Comparison of ENCODE assay signal across 8 cellular contexts in the genomic region with DNA sequence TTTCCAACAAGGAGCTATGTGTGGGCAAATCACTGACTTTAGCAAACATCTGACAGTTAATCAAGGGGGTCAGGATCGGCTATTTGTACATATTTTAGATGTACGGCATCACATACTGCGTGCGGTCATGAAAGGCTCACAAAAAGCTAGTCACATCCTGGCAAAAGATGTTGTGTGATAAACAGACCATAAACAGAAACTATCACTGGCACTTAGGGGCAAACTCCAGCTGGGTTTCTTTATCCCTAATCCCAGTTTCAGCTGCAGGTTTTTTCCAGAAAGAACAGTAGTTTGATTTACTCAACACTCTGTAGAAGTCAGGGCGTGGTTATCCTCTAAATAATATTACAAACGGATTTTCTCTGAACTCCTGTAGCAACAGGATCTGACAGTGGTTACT.
DNase-seq lines count a peak whose midpoint lies in the region; ATAC-seq and TF ChIP-seq lines count a peak whose summit lies in the region.

No MANE protein-coding gene starts in this region.

- H3K4me1 Mint-ChIP-seq in T-helper 2 cell treated with Interferon-gamma antibody and Interleukin-4, amounts not matched to agents 5 μg/mL and 100 μg/mL, for 36 hours (ENCODE audit: low read depth), result peaks cover 40% of the 10 kb centered on the region
- H3K4me1 Mint-ChIP-seq in endodermal cell, result peaks cover 3% of the 10 kb centered on the region

- no peaks in the 10 kb centered on the region for H4K20me1 ChIP-seq in fibroblast of lung (ENCODE audit: control insufficient read depth, extremely low read depth, insufficient read depth, low read length)

- no peak for TF ChIP-seq CTCF in HFF-Myc (IDR thresholded peaks at IDR 0.05; ENCODE audit: low read depth, low read length, missing control alignments)
- no peak for TF ChIP-seq CTCF in fibroblast of lung (conservative IDR thresholded peaks at IDR 0.05 in 1 of 2, IDR thresholded peaks at IDR 0.05 in 1 of 2; ENCODE audit: low read depth in 1 of 2, low read length in 2 of 2)
- TF ChIP-seq CTCF in endodermal cell (conservative IDR thresholded peaks at IDR 0.05), result no peak

- DNase-seq in HFF-Myc (ENCODE audit: extremely low read depth, low read depth), result peak; percentile 51
- no peak for DNase-seq in T-helper 2 cell treated with Interferon-gamma antibody and Interleukin-4, amounts not matched to agents 5 μg/mL and 100 μg/mL, for 36 hours (ENCODE audit: low spot score)
- peak; percentile 34 to 82 for DNase-seq in fibroblast of lung (ENCODE audit: low read depth in 2 of 2)
- DNase-seq in endodermal cell, result no peak
- DNase-seq in stimulated activated CD4-positive, alpha-beta T cell treated with anti-CD3 and anti-CD28 coated beads, Interleukin-12 subunit alpha, Interleukin-12 subunit beta, amount 100 ng/mL, for 4 hours, result no peak
- no peak for DNase-seq in NCI-H446 (lab: John Stamatoyannopoulos, UW)

- H3K9ac ChIP-seq in fibroblast of lung (ENCODE audit: insufficient read depth, low read length), result no peak overlapping the region
- H3K9ac ChIP-seq in skeletal muscle satellite cell (ENCODE audit: low read depth, low read length), result peak overlapping the region; percentile 87
- H3K9ac ChIP-seq in endodermal cell (ENCODE audit: extremely low read depth, low read length, poor library complexity, severe bottlenecking), result no peak overlapping the region

- no peaks in the 10 kb centered on the region for H3K79me2 ChIP-seq in fibroblast of lung (ENCODE audit: control insufficient read depth, insufficient read depth, low read length)

- H3K36me3 ChIP-seq in fibroblast of lung (ENCODE audit: control insufficient read depth, insufficient read depth, low read length) (no peaks in the 10 kb centered on the region), skeletal muscle satellite cell (ENCODE audit: insufficient read depth, low read length) (no peaks in the 10 kb centered on the region), endodermal cell (ENCODE audit: control insufficient read depth, insufficient read depth, low read length) (no peaks in the 10 kb centered on the region)

- H2AFZ ChIP-seq in fibroblast of lung (ENCODE audit: low read length), result peak overlapping the region; percentile 25

- H3K4me1 ChIP-seq in fibroblast of lung (ENCODE audit: control insufficient read depth, extremely low read depth, insufficient read depth, low read length) (peaks cover 10% of the 10 kb centered on the region), skeletal muscle satellite cell (ENCODE audit: control insufficient read depth, insufficient read depth, low read length) (peaks cover 23% of the 10 kb centered on the region), endodermal cell (ENCODE audit: control insufficient read depth, insufficient read depth, low read length) (no peaks in the 10 kb centered on the region)

- H3K27me3 ChIP-seq in fibroblast of lung (ENCODE audit: control insufficient read depth, insufficient read depth, low read length) (no peaks in the 10 kb centered on the region), skeletal muscle satellite cell (ENCODE audit: control insufficient read depth, insufficient read depth, low read length) (no peaks in the 10 kb centered on the region), endodermal cell (ENCODE audit: control insufficient read depth, insufficient read depth, low read length, poor library complexity, severe bottlenecking) (no peaks in the 10 kb centered on the region)

- peak overlapping the region; percentile 84 for H3K4me3 Mint-ChIP-seq in T-helper 2 cell treated with Interferon-gamma antibody and Interleukin-4, amounts not matched to agents 5 μg/mL and 100 μg/mL, for 36 hours
- H3K4me3 Mint-ChIP-seq in endodermal cell, result no peak overlapping the region

- peak overlapping the region; percentile 23 for H3K27ac ChIP-seq in fibroblast of lung (ENCODE audit: insufficient read depth, low read length)
- H3K27ac ChIP-seq in endodermal cell (ENCODE audit: low read depth, low read length), result no peak overlapping the region

- H3K27me3 Mint-ChIP-seq in T-helper 2 cell treated with Interferon-gamma antibody and Interleukin-4, amounts not matched to agents 5 μg/mL and 100 μg/mL, for 36 hours (ENCODE audit: low read depth), result no peaks in the 10 kb centered on the region
- peaks cover 18% of the 10 kb centered on the region for H3K27me3 Mint-ChIP-seq in endodermal cell (ENCODE audit: insufficient read depth)

- H3K9me3 Mint-ChIP-seq in T-helper 2 cell treated with Interferon-gamma antibody and Interleukin-4, amounts not matched to agents 5 μg/mL and 100 μg/mL, for 36 hours, result peaks cover 25% of the 10 kb centered on the region
- peaks cover 2% of the 10 kb centered on the region for H3K9me3 Mint-ChIP-seq in endodermal cell

- H3K4me3 ChIP-seq in HFF-Myc (replicated peaks; ENCODE audit: low read depth, low read length) (no peak overlapping the region), fibroblast of lung (replicated peaks in 1 of 4; ENCODE audit: control extremely low read depth in 1 of 4, insufficient read depth in 1 of 4, low read depth in 3 of 4, low read length in 4 of 4) (no peak overlapping the region), skeletal muscle satellite cell (ENCODE audit: low read length) (peak overlapping the region; percentile 71), endodermal cell (ENCODE audit: low read length) (no peak overlapping the region)

- H3K4me2 ChIP-seq in fibroblast of lung (ENCODE audit: extremely low read depth, insufficient read depth, low read length), result peak overlapping the region; percentile 57
- peak overlapping the region; percentile 86 for H3K4me2 ChIP-seq in skeletal muscle satellite cell (ENCODE audit: low read length)

- peaks cover 29% of the 10 kb centered on the region for H3K36me3 Mint-ChIP-seq in T-helper 2 cell treated with Interferon-gamma antibody and Interleukin-4, amounts not matched to agents 5 μg/mL and 100 μg/mL, for 36 hours (ENCODE audit: low read depth)
- no peaks in the 10 kb centered on the region for H3K36me3 Mint-ChIP-seq in endodermal cell (ENCODE audit: low read depth)

- H3K27ac Mint-ChIP-seq in T-helper 2 cell treated with Interferon-gamma antibody and Interleukin-4, amounts not matched to agents 5 μg/mL and 100 μg/mL, for 36 hours, result peak overlapping the region; percentile 87
- no peak overlapping the region for H3K27ac Mint-ChIP-seq in endodermal cell

- ATAC-seq in GM18519 (IDR thresholded peaks at IDR 0.05; ENCODE audit: low FRiP score, unreplicated experiment), result no peak

- 93 to 96% methylated on average over 4 to 6 of the region's 6 CpGs for WGBS in endodermal cell (ENCODE audit: insufficient coverage in 1 of 2, insufficient read length in 1 of 2), 2 experiments

- H3K9me3 ChIP-seq in fibroblast of lung (ENCODE audit: control insufficient read depth, insufficient read depth, low read depth, low read length), result no peaks in the 10 kb centered on the region
- no peaks in the 10 kb centered on the region for H3K9me3 ChIP-seq in skeletal muscle satellite cell (replicated peaks; ENCODE audit: low read length)
- H3K9me3 ChIP-seq in endodermal cell (ENCODE audit: control insufficient read depth, low read length), result no peaks in the 10 kb centered on the region

Comparison
In these comparisons a context has a peak if more than half of its experiments do, and no peak if none do; other contexts are left out.
1. DNase-seq: peak in HFF-Myc (single experiment) and fibroblast of lung (2 of 2); none in T-helper 2 cell treated with Interferon-gamma antibody and Interleukin-4, amounts not matched to agents 5 μg/mL and 100 μg/mL, for 36 hours (single experiment), endodermal cell (single experiment), stimulated activated CD4-positive, alpha-beta T cell treated with anti-CD3 and anti-CD28 coated beads, Interleukin-12 subunit alpha, Interleukin-12 subunit beta, amount 100 ng/mL, for 4 hours (single experiment) and NCI-H446 (0 of 2).